In genomic region chr22:22593250-22593649, GRCh38 we compare ENCODE assay signal across 22 cellular contexts. TPM values are rescaled to one million over a fixed set of nuclear protein-coding genes. Genes with fewer than 3 reads are reported as not detected.
"Had no signal": no experiment of that assay in that cellular context is flagged by ENCODE, and none has a peak within 500 bp of the region (broad histone marks: within the 10 kb centered on the region; RNA-seq: fewer than 3 reads in every experiment).

No MANE protein-coding gene starts in this region.

- H3K9ac ChIP-seq: parathyroid adenoma had no signal

- ATAC-seq: psoas muscle had no signal

- H3K4me2 ChIP-seq: smooth muscle cell had no signal

- H3K4me1 ChIP-seq: parathyroid adenoma, psoas muscle, right lobe of liver, suprapubic skin, testis, tibial artery, transverse colon, upper lobe of right lung, uterus had no signal

- DNase-seq: occipital lobe, psoas muscle, upper lobe of right lung, uterus had no signal

- H3K4me3 ChIP-seq: ovary, psoas muscle, right lobe of liver, skin epidermis, smooth muscle cell, spleen, suprapubic skin, testis, tibial artery, transverse colon, upper lobe of right lung, uterus had no signal

- H3K27ac ChIP-seq: ovary, parathyroid adenoma, psoas muscle, right lobe of liver, skin epidermis, spleen, suprapubic skin, testis, tibial artery, transverse colon, upper lobe of right lung, uterus had no signal

- H2AFZ ChIP-seq: parathyroid adenoma had no signal

- H3K9me3 ChIP-seq: ovary, psoas muscle, right lobe of liver, spleen, suprapubic skin, testis, tibial artery, transverse colon, upper lobe of right lung, uterus had no signal

- H3K36me3 ChIP-seq: ovary, right lobe of liver, spleen, suprapubic skin, tibial artery, transverse colon, upper lobe of right lung, uterus had no signal

- H3K27me3 ChIP-seq: ovary, right lobe of liver, testis, uterus had no signal

RNA-seq across cellular contexts. Expression of gene PRAME, which starts 34.2 kb away (rescaled TPM):
- total RNA-seq: naive thymus-derived CD8-positive, alpha-beta T cell; occipital lobe; progenitor cell of endocrine pancreas; psoas muscle; right cardiac atrium; right lobe of liver; smooth muscle cell; suprapubic skin; upper lobe of right lung; urinary bladder had no signal
- polyA plus RNA-seq: naive thymus-derived CD8-positive, alpha-beta T cell; smooth muscle cell; urinary bladder had no signal

RNA-seq across cellular contexts. Expression of gene GGTLC2, which starts 51.2 kb away (rescaled TPM):
- total RNA-seq: naive thymus-derived CD8-positive, alpha-beta T cell; natural killer cell treated with Interleukin-12 subunit alpha and Interleukin-12 subunit beta and Interleukin-15 and Interleukin-18, amount 100 ng/mL, for 72 hours; neural crest cell; occipital lobe; osteoblast; ovary; progenitor cell of endocrine pancreas; psoas muscle; renal cortical epithelial cell; right cardiac atrium; right lobe of liver; smooth muscle cell; spleen; suprapubic skin; transverse colon; urinary bladder; uterus had no signal
- polyA plus RNA-seq: naive thymus-derived CD8-positive, alpha-beta T cell; ovary; psoas muscle; right cardiac atrium; smooth muscle cell; spleen; urinary bladder had no signal
